8 cellular contexts compared by ENCODE assay signal in genomic region chr11:134033276-134033675, GRCh38. TPM values are rescaled to one million over a fixed set of nuclear protein-coding genes. Genes with fewer than 3 reads are reported as not detected.
A peak's percentile ranks its signal among the peaks of the same experiment; 100 is the strongest.
DNase-seq lines count a peak whose midpoint lies in the region; ATAC-seq and TF ChIP-seq lines count a peak whose summit lies in the region.
"Had no signal": no experiment of that assay in that cellular context is flagged by ENCODE, and none has a peak within 500 bp of the region (broad histone marks: within the 10 kb centered on the region; RNA-seq: fewer than 3 reads in every experiment).

No MANE protein-coding gene starts in this region.

- no peak overlapping the region for H3K4me3 Mint-ChIP-seq in activated T-helper 1 cell treated with anti-CD3 and anti-CD28 coated beads, Interleukin-12 subunit alpha, Interleukin-12 subunit beta, Interleukin-2, Interleukin-4 antibody, amounts not matched to agents 30 ng/mL and 10 ng/mL and 1 ng/mL, durations not matched to agents 14 hours and 24 hours and 36 hours

- H3K4me1 Mint-ChIP-seq in activated T-helper 1 cell treated with anti-CD3 and anti-CD28 coated beads, Interleukin-12 subunit alpha, Interleukin-12 subunit beta, Interleukin-2, Interleukin-4 antibody, amounts not matched to agents 30 ng/mL and 10 ng/mL and 1 ng/mL, durations not matched to agents 14 hours and 24 hours and 36 hours (ENCODE audit: low read depth): peaks cover 58% of the 10 kb centered on the region

- TF ChIP-seq POLR2A in spleen (IDR thresholded peaks at IDR 0.05): no peak

- H3K9ac ChIP-seq in HUES64 (ENCODE audit: low read depth, low read length) (peak overlapping the region; percentile 7; the same call in 1 of the 2 replicates), iPS-20b (ENCODE audit: low read depth, low read length) (peak overlapping the region; percentile 65; the same call in 1 of the 2 replicates)

- H3K36me3 Mint-ChIP-seq in activated T-helper 1 cell treated with anti-CD3 and anti-CD28 coated beads, Interleukin-12 subunit alpha, Interleukin-12 subunit beta, Interleukin-2, Interleukin-4 antibody, amounts not matched to agents 30 ng/mL and 10 ng/mL and 1 ng/mL, durations not matched to agents 14 hours and 24 hours and 36 hours (ENCODE audit: low read depth): no peaks in the 10 kb centered on the region

- H3K27ac Mint-ChIP-seq in activated T-helper 1 cell treated with anti-CD3 and anti-CD28 coated beads, Interleukin-12 subunit alpha, Interleukin-12 subunit beta, Interleukin-2, Interleukin-4 antibody, amounts not matched to agents 30 ng/mL and 10 ng/mL and 1 ng/mL, durations not matched to agents 14 hours and 24 hours and 36 hours: peak overlapping the region; percentile 47

- no peak for TF ChIP-seq CTCF in spleen (IDR thresholded peaks at IDR 0.05 in 8 of 11, conservative IDR thresholded peaks at IDR 0.05 in 3 of 11)

- H3K27me3 ChIP-seq in HUES64 (ENCODE audit: insufficient read depth, low read length) (peaks cover 11% of the 10 kb centered on the region), iPS-20b (ENCODE audit: insufficient read depth, low read length) (peaks cover 48% of the 10 kb centered on the region), spleen (replicated peaks in 1 of 7) (peaks cover 0 to 57% (median 0%) of the 10 kb centered on the region in 7 donors)

- no peak for ATAC-seq in GM18517 (IDR thresholded peaks at IDR 0.05; ENCODE audit: unreplicated experiment)

- peaks cover 13% of the 10 kb centered on the region for H3K27me3 Mint-ChIP-seq in activated T-helper 1 cell treated with anti-CD3 and anti-CD28 coated beads, Interleukin-12 subunit alpha, Interleukin-12 subunit beta, Interleukin-2, Interleukin-4 antibody, amounts not matched to agents 30 ng/mL and 10 ng/mL and 1 ng/mL, durations not matched to agents 14 hours and 24 hours and 36 hours (ENCODE audit: insufficient read depth)

- 87% methylated on average over 9 of the region's 9 CpGs for WGBS in HUES64
- 68 to 84% (median 77%) methylated on average over 9 of the region's 9 CpGs for WGBS in spleen, 5 donors

- H3K27ac ChIP-seq in HUES64 (ENCODE audit: low read depth, low read length): no peak overlapping the region
- H3K27ac ChIP-seq in iPS-20b (ENCODE audit: low read length): no peak overlapping the region
- peak overlapping the region; percentile 40 to 77 (median 68) for H3K27ac ChIP-seq in spleen

- peaks cover 23% of the 10 kb centered on the region for H3K4me1 ChIP-seq in HUES64 (ENCODE audit: insufficient read depth, low read length)
- H3K4me1 ChIP-seq in iPS-20b (ENCODE audit: insufficient read depth, low read length): peaks cover 17% of the 10 kb centered on the region
- H3K4me1 ChIP-seq in spleen: peaks cover 17 to 55% (median 42%) of the 10 kb centered on the region in 6 donors

- H3K9me3 Mint-ChIP-seq in activated T-helper 1 cell treated with anti-CD3 and anti-CD28 coated beads, Interleukin-12 subunit alpha, Interleukin-12 subunit beta, Interleukin-2, Interleukin-4 antibody, amounts not matched to agents 30 ng/mL and 10 ng/mL and 1 ng/mL, durations not matched to agents 14 hours and 24 hours and 36 hours: no peaks in the 10 kb centered on the region

- intact Hi-C loops in activated T-helper 1 cell treated with anti-CD3 and anti-CD28 coated beads, Interleukin-12 subunit alpha, Interleukin-12 subunit beta, Interleukin-2, Interleukin-4 antibody, amounts not matched to agents 30 ng/mL and 10 ng/mL and 1 ng/mL, durations not matched to agents 14 hours and 24 hours and 36 hours (cut with micrococcal nuclease): loop anchor here (10.0 kb wide), 1 partner anchor 302 kb away; the partner anchor contains the start of gene GLB1L2
- intact Hi-C loops in spleen (cut with DNase I; ENCODE audit: low total_unique reads): no loop called here

- no peaks in the 10 kb centered on the region for H3K36me3 ChIP-seq in HUES64 (ENCODE audit: insufficient read depth, low read length)
- H3K36me3 ChIP-seq in iPS-20b (ENCODE audit: insufficient read depth, low read depth, low read length): no peaks in the 10 kb centered on the region
- no peaks in the 10 kb centered on the region for H3K36me3 ChIP-seq in spleen

- H3K4me3 ChIP-seq in HUES64 (ENCODE audit: low read length): 0 out of 2 replicates have a peak overlapping the region, but pooled peaks have one; percentile 17
- H3K4me3 ChIP-seq in iPS-20b (ENCODE audit: low read length): peak overlapping the region; percentile 31; the same call in 1 of the 2 replicates
- peak overlapping the region in 1 of 8 donors; percentile 46 for H3K4me3 ChIP-seq in spleen

- H3K9me3 ChIP-seq in HUES64 (ENCODE audit: insufficient read depth, low read depth, low read length): no peaks in the 10 kb centered on the region
- H3K9me3 ChIP-seq in iPS-20b (ENCODE audit: insufficient read depth, low read depth, low read length): no peaks in the 10 kb centered on the region
- no peaks in the 10 kb centered on the region for H3K9me3 ChIP-seq in spleen

- no peak for DNase-seq in activated T-helper 1 cell treated with anti-CD3 and anti-CD28 coated beads, Interleukin-12 subunit alpha, Interleukin-12 subunit beta, Interleukin-2, Interleukin-4 antibody, amounts not matched to agents 30 ng/mL and 10 ng/mL and 1 ng/mL, durations not matched to agents 14 hours and 24 hours and 36 hours (ENCODE audit: low spot score)
- no peak for DNase-seq in spleen
- DNase-seq in stimulated activated CD4-positive, alpha-beta T cell treated with anti-CD3 and anti-CD28 coated beads, Interleukin-4, amount 100 ng/mL, for 1 hour: no peak
- DNase-seq in GF-D8 (lab: John Stamatoyannopoulos, UW): no peak
- DNase-seq: KG1 had no signal

RNA-seq across cellular contexts. Expression of gene JAM3, which starts 35.6 kb away (rescaled TPM):
- polyA plus RNA-seq in HUES64 (2013, experiment 1 of 2): 38.0 TPM
- polyA plus RNA-seq in HUES64 (2013, experiment 2 of 2): 41.1 TPM
- total RNA-seq in activated T-helper 1 cell treated with anti-CD3 and anti-CD28 coated beads, Interleukin-12 subunit alpha, Interleukin-12 subunit beta, Interleukin-2, Interleukin-4 antibody, amounts not matched to agents 30 ng/mL and 10 ng/mL and 1 ng/mL, durations not matched to agents 14 hours and 24 hours and 36 hours: 3.5 and 3.9 TPM in 2 replicates
- total RNA-seq in spleen: 10 to 100 TPM; 20.8 to 28.7 (median 24.7) TPM
- polyA plus RNA-seq in spleen: 10 to 100 TPM in 2 of 3 donors, 1 to 10 TPM in 1; 9.5 to 20.5 (median 17.8) TPM

Comparison
In these comparisons a context has a peak if more than half of its experiments do, and no peak if none do; other contexts are left out.
1. H3K27ac ChIP-seq: peak in spleen (8 of 8); none in HUES64 (single experiment) and iPS-20b (single experiment).